ENCODE assay signal across 12 cellular contexts in the genomic region with DNA sequence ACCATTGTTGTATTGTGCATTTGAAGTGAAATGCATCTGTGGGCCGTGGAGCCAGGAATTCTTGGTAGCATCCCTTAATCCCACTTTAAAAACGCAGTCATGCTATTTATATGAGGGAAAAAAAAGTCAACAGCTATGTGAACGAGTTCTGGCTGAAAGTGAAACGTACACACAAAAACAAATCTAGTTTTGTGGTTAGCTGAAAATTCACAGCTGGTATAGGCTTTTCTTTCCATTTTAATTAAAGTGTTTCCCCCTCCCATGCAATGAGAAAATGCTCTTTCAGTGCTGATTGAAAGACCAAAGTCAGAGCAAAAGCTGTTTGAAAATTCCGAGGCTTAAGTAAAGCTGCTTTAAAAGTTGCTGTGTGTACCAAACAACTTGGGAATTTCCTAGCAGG.
A peak's percentile ranks its signal among the peaks of the same experiment; 100 is the strongest.
DNase-seq lines count a peak whose midpoint lies in the region; ATAC-seq, FAIRE-seq and TF ChIP-seq lines count a peak whose summit lies in the region.
"Had no signal": no experiment of that assay in that cellular context is flagged by ENCODE, and none has a peak within 500 bp of the region (broad histone marks: within the 10 kb centered on the region; RNA-seq: fewer than 3 reads in every experiment).

No MANE protein-coding gene starts in this region.

- peak overlapping the region in 2 of 5 experiments; percentile 37 to 59 for H3K4me3 Mint-ChIP-seq in brain

- H3K27ac ChIP-seq in foreskin keratinocyte = no peak overlapping the region
- H3K27ac ChIP-seq: skin epidermis had no signal

- FAIRE-seq in GM12892 (lab: Jason Lieb, UNC) (peak; percentile 87), urothelium cell line (lab: Jason Lieb, UNC) (no peak)

- H3K27ac Mint-ChIP-seq in brain = peak overlapping the region in 4 of 5 experiments; percentile 41 to 88 (median 73)

- DNase-seq in GM12892 (ENCODE audit: insufficient read length) = no peak
- no peak for DNase-seq in foreskin keratinocyte
- DNase-seq in inferior parietal cortex (ENCODE audit: extremely low spot score) = no peak
- DNase-seq in left colon = no peak
- DNase-seq in urothelium cell line (ENCODE audit: low spot score) = no peak
- DNase-seq: CD4-positive, alpha-beta memory T cell; NCI-H82 had no signal

- H3K4me1 Mint-ChIP-seq in brain = peaks cover 42% of the 10 kb centered on the region

- no peak for TF ChIP-seq POLR2A in GM12892 (IDR thresholded peaks at IDR 0.05; ENCODE audit: low read depth, low read length)

- peaks cover 3% of the 10 kb centered on the region for H3K27me3 Mint-ChIP-seq in brain
- H3K27me3 Mint-ChIP-seq: CD4-positive, alpha-beta memory T cell had no signal

- H3K27me3 ChIP-seq in foreskin keratinocyte = no peaks in the 10 kb centered on the region

- ATAC-seq in GM21360 (IDR thresholded peaks at IDR 0.05; ENCODE audit: unreplicated experiment) (peak; percentile 66), HG03139 (IDR thresholded peaks at IDR 0.05; ENCODE audit: unreplicated experiment) (peak; percentile 42), foreskin keratinocyte (no peak), left colon (no peak)
- ATAC-seq: left lobe of liver had no signal

- intact Hi-C loops in left colon (cut with DNase I, micrococcal nuclease) = no loop called here

- no peaks in the 10 kb centered on the region for H3K9me3 Mint-ChIP-seq in brain
- H3K9me3 Mint-ChIP-seq: CD4-positive, alpha-beta memory T cell had no signal

- peaks cover 12% of the 10 kb centered on the region for H3K36me3 Mint-ChIP-seq in brain

- H3K4me1 ChIP-seq in foreskin keratinocyte = no peaks in the 10 kb centered on the region

- no peak for TF ChIP-seq CTCF in brain (conservative IDR thresholded peaks at IDR 0.05)
- TF ChIP-seq CTCF in foreskin keratinocyte (conservative IDR thresholded peaks at IDR 0.05) = no peak

Comparison
In these comparisons a context has a peak if more than half of its experiments do, and no peak if none do; other contexts are left out.
1. ATAC-seq: peak in GM21360 (single experiment) and HG03139 (single experiment); none in foreskin keratinocyte (single experiment) and left colon (single experiment).